ENCODE assay signal across 14 cellular contexts in the genomic region with DNA sequence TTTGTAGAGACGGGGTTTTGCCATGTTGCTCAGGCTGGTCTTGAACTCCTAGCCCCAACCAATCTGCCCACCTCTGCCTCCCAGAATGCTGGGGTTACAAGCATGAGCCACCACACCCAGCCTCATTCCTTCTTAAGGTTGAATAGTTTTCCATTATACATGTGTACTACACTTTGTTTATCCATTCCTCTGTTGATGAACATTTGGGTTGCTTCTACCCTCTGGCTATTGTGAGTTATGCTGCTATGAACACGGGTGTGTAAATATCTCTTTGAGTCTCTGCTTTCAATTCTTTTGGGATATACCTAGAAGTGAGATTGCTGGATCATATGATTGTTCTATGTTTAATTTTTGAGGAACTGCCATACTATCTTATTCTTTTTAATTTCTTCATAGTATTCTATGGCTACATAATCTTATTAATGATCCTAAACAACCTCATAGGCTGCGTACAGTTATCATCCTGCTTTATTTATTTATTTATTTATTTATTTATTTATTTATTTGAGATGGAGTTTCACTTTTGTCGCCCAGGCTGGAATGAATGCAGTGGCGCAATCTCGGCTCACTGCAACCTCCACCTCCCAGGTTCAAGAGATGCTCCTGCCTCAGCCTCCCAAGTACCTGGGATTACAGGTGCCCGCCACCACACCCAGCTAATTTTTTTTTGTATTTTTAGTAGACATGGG. TPM values are rescaled to one million over a fixed set of nuclear protein-coding genes. Genes with fewer than 3 reads are reported as not detected.
"Had no signal": no experiment of that assay in that cellular context is flagged by ENCODE, and none has a peak within 500 bp of the region (broad histone marks: within the 10 kb centered on the region; RNA-seq: fewer than 3 reads in every experiment).

No MANE protein-coding gene starts in this region.

- H3K4me3 ChIP-seq: esophagus squamous epithelium, ovary, tibial artery had no signal

- H3K27me3 Mint-ChIP-seq: activated CD4-positive, alpha-beta memory T cell treated with anti-CD3 and anti-CD28 coated beads for 36 hours; activated T-helper 17 cell treated with anti-CD3 and anti-CD28 coated beads, Interleukin-2, amount 50 U/mL, for 72 hours had no signal

- DNase-seq: activated CD4-positive, alpha-beta memory T cell treated with anti-CD3 and anti-CD28 coated beads for 36 hours; activated CD4-positive, CD25-positive, alpha-beta regulatory T cell treated with anti-CD3 and anti-CD28 coated beads, Interleukin-2, amount 50 U/mL, for 72 hours; activated naive CD4-positive, alpha-beta T cell treated with anti-CD3 and anti-CD28 coated beads, Interleukin-2, amount 50 U/mL, for 16 hours; amygdala; esophagus squamous epithelium; foreskin melanocyte; head of caudate nucleus; left colon; nephron progenitor cell; ovary; stimulated activated CD4-positive, alpha-beta T cell treated with anti-CD3 and anti-CD28 coated beads, Interleukin-4, amount 100 ng/mL, for 24 hours; tibial artery had no signal

- H3K9me3 Mint-ChIP-seq: activated CD4-positive, alpha-beta memory T cell treated with anti-CD3 and anti-CD28 coated beads for 36 hours; activated T-helper 17 cell treated with anti-CD3 and anti-CD28 coated beads, Interleukin-2, amount 50 U/mL, for 72 hours; nephron progenitor cell had no signal

- H3K36me3 ChIP-seq: ovary had no signal

- ATAC-seq: left colon had no signal

- H3K27ac ChIP-seq: ovary had no signal

- H3K36me3 Mint-ChIP-seq: activated CD4-positive, alpha-beta memory T cell treated with anti-CD3 and anti-CD28 coated beads for 36 hours had no signal

- H3K27me3 ChIP-seq: esophagus squamous epithelium, ovary, tibial artery had no signal

- H3K27ac Mint-ChIP-seq: activated CD4-positive, alpha-beta memory T cell treated with anti-CD3 and anti-CD28 coated beads for 36 hours; activated T-helper 17 cell treated with anti-CD3 and anti-CD28 coated beads, Interleukin-2, amount 50 U/mL, for 72 hours; nephron progenitor cell had no signal

- H3K4me3 Mint-ChIP-seq: activated CD4-positive, alpha-beta memory T cell treated with anti-CD3 and anti-CD28 coated beads for 36 hours; activated T-helper 17 cell treated with anti-CD3 and anti-CD28 coated beads, Interleukin-2, amount 50 U/mL, for 72 hours; nephron progenitor cell had no signal

- H3K4me1 Mint-ChIP-seq: activated T-helper 17 cell treated with anti-CD3 and anti-CD28 coated beads, Interleukin-2, amount 50 U/mL, for 72 hours had no signal

- H3K9me3 ChIP-seq: esophagus squamous epithelium, ovary, tibial artery had no signal

RNA-seq across cellular contexts. Expression of gene TLDC2, which starts 49.2 kb away (rescaled TPM):
- total RNA-seq: activated CD4-positive, alpha-beta memory T cell treated with anti-CD3 and anti-CD28 coated beads for 36 hours; activated T-helper 17 cell treated with anti-CD3 and anti-CD28 coated beads, Interleukin-2, amount 50 U/mL, for 72 hours; lung microvascular endothelial cell had no signal
